ENCODE assay signal across 22 cellular contexts in genomic region chr15:53295574-53295973, GRCh38.
DNase-seq lines count a peak whose midpoint lies in the region; ATAC-seq, FAIRE-seq and TF ChIP-seq lines count a peak whose summit lies in the region.
"Had no signal": no experiment of that assay in that cellular context is flagged by ENCODE, and none has a peak within 500 bp of the region (broad histone marks: within the 10 kb centered on the region; RNA-seq: fewer than 3 reads in every experiment).

No MANE protein-coding gene starts in this region.

- ATAC-seq in HepG2 (no peak), left lobe of liver (peak; percentile 57)
- ATAC-seq: A549; CD8-positive, alpha-beta T cell had no signal

- H3K9ac ChIP-seq in liver (ENCODE audit: low read depth in 1 of 2, low read length in 2 of 2) (no peak overlapping the region), HepG2 (ENCODE audit: insufficient read depth, low read depth, low read length) (no peak overlapping the region)
- H3K9ac ChIP-seq: BLaER1 treated with 17β-estradiol and CSF1 and Interleukin-3, amounts not matched to agents 10 nM and 100 nM had no signal

- no TSS peak for BruUV-seq in HepG2 (replicated peaks; lab: Mats Ljungman, UMichigan)

- H3K4me2 ChIP-seq in HepG2 (ENCODE audit: low read depth, low read length) = no peak overlapping the region
- no peak overlapping the region for H3K4me2 ChIP-seq in hepatocyte
- H3K4me2 ChIP-seq: A549; BLaER1 treated with 17β-estradiol and CSF1 and Interleukin-3, amounts not matched to agents 10 nM and 100 nM had no signal

- DNase-seq in NCI-H2029 treated with DMSO at 0.1 percent for 48 hours (lab: John Stamatoyannopoulos, UW) (peak; percentile 7), NCI-H2029 (lab: John Stamatoyannopoulos, UW) (no peak), HepG2 (ENCODE audit: low spot score) (no peak), left lobe of liver (ENCODE audit: low spot score) (no peak), hepatocyte (ENCODE audit: low spot score) (no peak)
- no peak for DNase-seq in activated naive CD4-positive, alpha-beta T cell (lab: John Stamatoyannopoulos, UW)
- DNase-seq: AML-193; Caco-2; Calu3; CD4-positive, alpha-beta T cell; CD8-positive, alpha-beta T cell; DMS79 treated with DMSO at 0.1 percent for 48 hours; GF-D8 had no signal

- H4K20me1 ChIP-seq in HepG2 (ENCODE audit: insufficient read depth, low read length) = no peaks in the 10 kb centered on the region
- H4K20me1 ChIP-seq in hepatocyte (ENCODE audit: insufficient read depth, poor library complexity, severe bottlenecking) = no peaks in the 10 kb centered on the region
- H4K20me1 ChIP-seq: BLaER1 treated with 17β-estradiol and CSF1 and Interleukin-3, amounts not matched to agents 10 nM and 100 nM had no signal

- H3K27ac ChIP-seq in liver (ENCODE audit: low read depth in 1 of 2, low read length in 2 of 2) = no peak overlapping the region
- no peak overlapping the region for H3K27ac ChIP-seq in HepG2 (ENCODE audit: extremely low read length, insufficient read depth, low read length)
- no peak overlapping the region for H3K27ac ChIP-seq in hepatocyte
- H3K27ac ChIP-seq: 22Rv1; A549; BLaER1 treated with 17β-estradiol and CSF1 and Interleukin-3, amounts not matched to agents 10 nM and 100 nM; C4-2B had no signal

- WGBS in liver = 62% methylated on average over 5 of the region's 5 CpGs
- WGBS in HepG2 (ENCODE audit: low lambda C conversion rate) = 60% methylated on average over 5 of the region's 5 CpGs
- 88% methylated on average over 5 of the region's 5 CpGs for WGBS in hepatocyte (ENCODE audit: low lambda C conversion rate, missing lambda C conversion rate)

- POLR2A ChIA-PET in HepG2 (lab: Yijun Ruan, JAX) = no interaction called here

- TF ChIP-seq POLR2A in HepG2 (IDR thresholded peaks at IDR 0.05; ENCODE audit: insufficient read depth in 1 of 2, low read depth in 2 of 2, low read length in 2 of 2) = no peak

- H3K4me1 ChIP-seq in liver (ENCODE audit: control insufficient read depth in 4 of 4, insufficient read depth in 4 of 4, low read length in 3 of 4) = peaks cover 1 to 23% (median 15%) of the 10 kb centered on the region in 4 donors
- peaks cover 23% of the 10 kb centered on the region for H3K4me1 ChIP-seq in HepG2 (ENCODE audit: insufficient read depth, low read length)
- H3K4me1 ChIP-seq in hepatocyte (ENCODE audit: insufficient read depth) = no peaks in the 10 kb centered on the region
- H3K4me1 ChIP-seq: A549; BLaER1 treated with 17β-estradiol and CSF1 and Interleukin-3, amounts not matched to agents 10 nM and 100 nM; Caco-2 had no signal

- H3K4me3 ChIP-seq in liver (ENCODE audit: low read depth in 1 of 3, low read length in 3 of 3) = no peak overlapping the region
- no peak overlapping the region for H3K4me3 ChIP-seq in HepG2 (replicated peaks in 1 of 3; ENCODE audit: insufficient read depth in 1 of 3, low read depth in 2 of 3, low read length in 3 of 3)
- no peak overlapping the region for H3K4me3 ChIP-seq in hepatocyte
- H3K4me3 ChIP-seq: A549; BLaER1 treated with 17β-estradiol and CSF1 and Interleukin-3, amounts not matched to agents 10 nM and 100 nM had no signal

- TF ChIP-seq CTCF in liver (IDR thresholded peaks at IDR 0.05; ENCODE audit: low read depth, low read length, missing input control) (no peak), HepG2 (CRISPR knock-in tag; IDR thresholded peaks at IDR 0.05) (no peak), hepatocyte (IDR thresholded peaks at IDR 0.05; ENCODE audit: poor library complexity) (no peak)

- in situ Hi-C loops in HepG2 (cut with HindIII; ENCODE audit: extremely low pct_ligation_motif_present, low pct_unique_long_range_greater_than_20kb) = no loop called here

- H3K9me2 ChIP-seq in hepatocyte (replicated peaks; ENCODE audit: insufficient read depth) = no peaks in the 10 kb centered on the region

- H3K27me3 ChIP-seq in liver (ENCODE audit: control insufficient read depth in 4 of 4, insufficient read depth in 4 of 4, low read length in 3 of 4) (no peaks in the 10 kb centered on the region), HepG2 (ENCODE audit: control insufficient read depth in 1 of 2, insufficient read depth in 2 of 2, low read length in 2 of 2) (no peaks in the 10 kb centered on the region; a peak in 1 of 5 replicates), hepatocyte (no peaks in the 10 kb centered on the region)
- H3K27me3 ChIP-seq: BLaER1 treated with 17β-estradiol and CSF1 and Interleukin-3, amounts not matched to agents 10 nM and 100 nM had no signal

- TF ChIP-seq RAD21 in liver (IDR thresholded peaks at IDR 0.05) = peak; percentile 18 to 34
- no peak for TF ChIP-seq RAD21 in HepG2 (CRISPR knock-in tag; IDR thresholded peaks at IDR 0.05)

- no peaks in the 10 kb centered on the region for H3K36me3 ChIP-seq in liver (ENCODE audit: control insufficient read depth in 4 of 4, insufficient read depth in 3 of 4, low read depth in 1 of 4, low read length in 3 of 4)
- H3K36me3 ChIP-seq in HepG2 (replicated peaks in 1 of 2; ENCODE audit: control insufficient read depth in 1 of 2, insufficient read depth in 2 of 2, low read length in 2 of 2) = no peaks in the 10 kb centered on the region
- no peaks in the 10 kb centered on the region for H3K36me3 ChIP-seq in hepatocyte (replicated peaks; ENCODE audit: insufficient read depth, low read depth)
- H3K36me3 ChIP-seq: BLaER1 treated with 17β-estradiol and CSF1 and Interleukin-3, amounts not matched to agents 10 nM and 100 nM had no signal

- CTCF ChIA-PET in HepG2 (lab: Yijun Ruan, JAX; ENCODE audit: low intra/inter-chr PET ratio, low total read pairs) = no interaction called here

- H3K9me3 ChIP-seq in liver (ENCODE audit: control insufficient read depth in 4 of 4, low read length in 3 of 4) = no peaks in the 10 kb centered on the region
- no peaks in the 10 kb centered on the region for H3K9me3 ChIP-seq in HepG2 (ENCODE audit: low read length)
- H3K9me3 ChIP-seq in hepatocyte (ENCODE audit: low read depth) = no peaks in the 10 kb centered on the region
- H3K9me3 ChIP-seq: A549; BLaER1 treated with 17β-estradiol and CSF1 and Interleukin-3, amounts not matched to agents 10 nM and 100 nM; Caco-2 had no signal

- H3K79me2 ChIP-seq in HepG2 (ENCODE audit: insufficient read depth, low read length) = no peaks in the 10 kb centered on the region
- H3K79me2 ChIP-seq in hepatocyte = no peaks in the 10 kb centered on the region

- intact Hi-C loops in HepG2 (cut with micrococcal nuclease; ENCODE audit: unreplicated experiment) = no loop called here

- no peak for TF ChIP-seq EP300 in HepG2 (IDR thresholded peaks at IDR 0.05; ENCODE audit: low read depth in 2 of 2, low read length in 2 of 2)
- TF ChIP-seq EP300 in HepG2 (CRISPR knock-in tag; IDR thresholded peaks at IDR 0.05; ENCODE audit: borderline replicate concordance) = no peak

- no peak for FAIRE-seq in HepG2 (lab: Jason Lieb, UNC)
- FAIRE-seq: D721Med, G401.6, GM12891, GM19239 had no signal

- no peak overlapping the region for H2AFZ ChIP-seq in HepG2 (ENCODE audit: low read length)
- no peak overlapping the region for H2AFZ ChIP-seq in hepatocyte

TF ChIP-seq in liver, 16 proteins besides CTCF, POLR2A, EP300 and RAD21 (continues in another document):
- TF ChIP-seq MAX (IDR thresholded peaks at IDR 0.05) (peak; percentile 23), ZBTB33 (IDR thresholded peaks at IDR 0.05) (peak; percentile 15), RXRA (IDR thresholded peaks at IDR 0.05) (peak in 1 of 2 donors; percentile 40), HNF4A (conservative IDR thresholded peaks at IDR 0.05) (peak in 1 of 2 donors; percentile 38), YY1 (IDR thresholded peaks at IDR 0.05) (peak; percentile 86), HNF4G (IDR thresholded peaks at IDR 0.05) (no peak)

TF ChIP-seq in HepG2, 621 proteins besides CTCF, POLR2A, EP300 and RAD21:
- TF ChIP-seq ISX (CRISPR knock-in tag; conservative IDR thresholded peaks at IDR 0.05) = no peak
- no peak for TF ChIP-seq ZNF230 (CRISPR knock-in tag; IDR thresholded peaks at IDR 0.05)
- TF ChIP-seq SIN3A (IDR thresholded peaks at IDR 0.05; ENCODE audit: borderline replicate concordance, low read depth, low read length) = no peak
- no peak for TF ChIP-seq SMARCE1 (IDR thresholded peaks at IDR 0.05; ENCODE audit: borderline replicate concordance)
